25 cellular contexts compared by ENCODE assay signal in the genomic region with DNA sequence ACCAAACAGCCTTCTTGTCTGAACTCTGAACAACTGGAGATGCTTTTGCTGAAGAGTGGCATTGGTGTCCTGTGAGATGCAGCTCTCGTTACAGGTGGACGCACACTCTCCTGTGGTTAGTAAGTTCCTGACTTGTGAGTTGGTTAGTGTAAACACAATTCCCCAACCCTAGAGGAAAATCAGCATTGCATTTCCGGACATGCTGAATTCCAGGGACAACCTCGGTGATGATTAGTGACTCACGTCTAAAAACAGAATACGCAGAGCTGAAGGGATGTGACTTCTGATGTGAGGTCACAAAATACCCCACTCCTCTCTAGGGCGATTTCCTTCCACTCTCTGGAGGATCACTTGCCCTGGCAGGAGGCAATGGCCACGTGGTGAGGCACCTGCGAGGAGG. TPM values are rescaled to one million over a fixed set of nuclear protein-coding genes. Genes with fewer than 3 reads are reported as not detected.
DNase-seq lines count a peak whose midpoint lies in the region; ATAC-seq, FAIRE-seq and TF ChIP-seq lines count a peak whose summit lies in the region.
"Had no signal": no experiment of that assay in that cellular context is flagged by ENCODE, and none has a peak within 500 bp of the region (broad histone marks: within the 10 kb centered on the region; RNA-seq: fewer than 3 reads in every experiment).

No MANE protein-coding gene starts in this region.

- peaks cover 3% of the 10 kb centered on the region; the same call in 1 of the 2 replicates for H3K9me3 ChIP-seq in Panc1 (ENCODE audit: control insufficient read depth, insufficient read depth, low read depth, low read length)
- H3K9me3 ChIP-seq in effector memory CD4-positive, alpha-beta T cell (ENCODE audit: control insufficient read depth, low read length), result no peaks in the 10 kb centered on the region
- H3K9me3 ChIP-seq: mucosa of descending colon, ovary, thoracic aorta had no signal

- intact Hi-C loops in Panc1 (cut with micrococcal nuclease; ENCODE audit: unreplicated experiment), result loop anchor here (10.0 kb wide), 1 partner anchor 48 kb away; no protein-coding TSS in a partner anchor

- BruUV-seq in Panc1 (replicated peaks; lab: Mats Ljungman, UMichigan), result no TSS peak

- no peaks in the 10 kb centered on the region for H3K36me3 ChIP-seq in Panc1 (ENCODE audit: control insufficient read depth, insufficient read depth, low read length)
- H3K36me3 ChIP-seq in effector memory CD4-positive, alpha-beta T cell (ENCODE audit: control insufficient read depth, insufficient read depth, low read length), result no peaks in the 10 kb centered on the region
- H3K36me3 ChIP-seq: ovary, thoracic aorta had no signal

- no peaks in the 10 kb centered on the region for H3K27me3 ChIP-seq in Panc1 (ENCODE audit: control insufficient read depth, insufficient read depth, low read length)
- H3K27me3 ChIP-seq in effector memory CD4-positive, alpha-beta T cell (replicated peaks; ENCODE audit: control insufficient read depth, insufficient read depth, low read length, poor library complexity, severe bottlenecking), result peaks cover 5% of the 10 kb centered on the region
- H3K27me3 ChIP-seq: ovary had no signal

- peak overlapping the region; percentile 68 for H3K27ac ChIP-seq in Panc1 (ENCODE audit: low read length)
- H3K27ac ChIP-seq in effector memory CD4-positive, alpha-beta T cell (ENCODE audit: insufficient read depth, low read length, poor library complexity, severe bottlenecking), result no peak overlapping the region
- H3K27ac ChIP-seq: ovary, thoracic aorta had no signal

- DNase-seq in H54 (ENCODE audit: insufficient read length, low spot score), result peak; percentile 61
- DNase-seq in Panc1 (ENCODE audit: low read depth, low spot score), result no peak
- DNase-seq in epithelial cell of esophagus (ENCODE audit: low read depth), result peak; percentile 63
- DNase-seq in renal cortical epithelial cell (ENCODE audit: low read depth), result peak; percentile 79
- no peak for DNase-seq in effector memory CD4-positive, alpha-beta T cell
- DNase-seq in NOMO-1 (lab: John Stamatoyannopoulos, UW; ENCODE audit: unreplicated experiment in 2 of 2), result no peak
- DNase-seq: activated B cell treated with CpG ODN at 0.5 μM for 24 hours; activated CD4-positive, alpha-beta memory T cell treated with anti-CD3 and anti-CD28 coated beads, Interleukin-2, amount 10 ng/mL, durations not matched to agents 7 days and 5 days; activated effector memory CD4-positive, alpha-beta T cell treated with anti-CD3 and anti-CD28 coated beads, Interleukin-2, amount 50 U/mL, for 16 hours; activated naive CD8-positive, alpha-beta T cell treated with anti-CD3 and anti-CD28 coated beads, Interleukin-2, amount 50 U/mL, for 24 hours; CD4-positive, CD25-positive, alpha-beta regulatory T cell; cerebellar nuclear complex; hippocampal formation; KBM-7; mucosa of descending colon; NCI-H1436 treated with DMSO at 0.1 percent for 48 hours; NCI-H510A; ovary; stimulated activated CD4-positive, alpha-beta T cell treated with anti-CD3 and anti-CD28 coated beads, Interleukin-4, amount 100 ng/mL, for 1 hour; stimulated activated naive B cell treated with anti-CD40 and anti-IgM and Interleukin-4, amounts not matched to agents 10 μg/mL and 1 μg/mL and 100 μg/mL, for 72 hours had no signal

- in situ Hi-C loops in Panc1 (cut with HindIII; ENCODE audit: low pct_unique_long_range_greater_than_20kb, low sequenced_read_pairs), result no loop called here

- TF ChIP-seq CTCF in Panc1 (IDR thresholded peaks at IDR 0.05) (no peak), epithelial cell of esophagus (IDR thresholded peaks at IDR 0.05; ENCODE audit: insufficient read depth, low read depth, low read length, missing control alignments) (no peak)

- ATAC-seq in Panc1 (peak; percentile 71), HG03175 (IDR thresholded peaks at IDR 0.05; ENCODE audit: unreplicated experiment) (no peak)
- ATAC-seq: activated naive CD8-positive, alpha-beta T cell treated with anti-CD3 and anti-CD28 coated beads, Interleukin-2, amount 50 U/mL, for 24 hours; mucosa of descending colon; stimulated activated naive B cell treated with anti-CD40 and anti-IgM and Interleukin-4, amounts not matched to agents 10 μg/mL and 1 μg/mL and 100 μg/mL, for 72 hours had no signal

- peaks cover 14% of the 10 kb centered on the region for H3K4me1 ChIP-seq in Panc1 (ENCODE audit: control insufficient read depth, insufficient read depth, low read length)
- H3K4me1 ChIP-seq in effector memory CD4-positive, alpha-beta T cell (ENCODE audit: control insufficient read depth, insufficient read depth, low read length, poor library complexity, severe bottlenecking), result no peaks in the 10 kb centered on the region

- H3K4me3 ChIP-seq in Panc1 (ENCODE audit: low read depth in 2 of 2, low read length in 2 of 2) (no peak overlapping the region; a peak in 1 of 4 replicates), epithelial cell of esophagus (ENCODE audit: low read length) (no peak overlapping the region)
- H3K4me3 ChIP-seq in effector memory CD4-positive, alpha-beta T cell (ENCODE audit: insufficient read depth, low read depth, low read length, poor library complexity, severe bottlenecking), result no peak overlapping the region
- H3K4me3 ChIP-seq: mucosa of descending colon, ovary, thoracic aorta had no signal

- POLR2A ChIA-PET in Panc1 (lab: Charles Lee), result no interaction called here

- CTCF ChIA-PET in Panc1 (lab: Charles Lee), result no interaction called here

- no peak for TF ChIP-seq POLR2A in H54 (IDR thresholded peaks at IDR 0.05; ENCODE audit: low read depth, low read length)

- no peak for FAIRE-seq in H54 (lab: Jason Lieb, UNC)
- FAIRE-seq: G401.6 had no signal

RNA-seq across cellular contexts. Expression of a gene that starts 5.0 kb away (rescaled TPM):
- total RNA-seq in Panc1 (2021; ENCODE audit: unreplicated experiment) (not detected), renal cortical epithelial cell (not detected in 2 replicates)
- not detected for polyA plus RNA-seq in Panc1 (2012; ENCODE audit: insufficient read length)
- total RNA-seq: activated B cell treated with CpG ODN at 0.5 μM for 24 hours; activated CD4-positive, alpha-beta memory T cell treated with anti-CD3 and anti-CD28 coated beads, Interleukin-2, amount 10 ng/mL, durations not matched to agents 7 days and 5 days; CD4-positive, CD25-positive, alpha-beta regulatory T cell; lower leg skin; mucosa of descending colon; thoracic aorta had no signal
- polyA plus RNA-seq: CD4-positive, CD25-positive, alpha-beta regulatory T cell; esophagus; ovary had no signal

RNA-seq across cellular contexts. Expression of a gene that starts 21.4 kb away (rescaled TPM):
- total RNA-seq in Panc1 (2021; ENCODE audit: unreplicated experiment) (not detected), renal cortical epithelial cell (not detected in 2 replicates)
- not detected for polyA plus RNA-seq in Panc1 (2012; ENCODE audit: insufficient read length)
- total RNA-seq: activated B cell treated with CpG ODN at 0.5 μM for 24 hours; activated CD4-positive, alpha-beta memory T cell treated with anti-CD3 and anti-CD28 coated beads, Interleukin-2, amount 10 ng/mL, durations not matched to agents 7 days and 5 days; CD4-positive, CD25-positive, alpha-beta regulatory T cell; lower leg skin; mucosa of descending colon; ovary; thoracic aorta had no signal
- polyA plus RNA-seq: CD4-positive, CD25-positive, alpha-beta regulatory T cell; esophagus; ovary had no signal

RNA-seq across cellular contexts. Expression of a gene that starts 52.6 kb away (rescaled TPM):
- total RNA-seq in Panc1 (2021; ENCODE audit: unreplicated experiment) (25.8 TPM), renal cortical epithelial cell (2.8 and 12.7 TPM in 2 replicates)
- polyA plus RNA-seq in Panc1 (2012; ENCODE audit: insufficient read length), result 21.3 TPM

Comparison
In these comparisons a context has a peak if more than half of its experiments do, and no peak if none do; other contexts are left out.
1. DNase-seq: peak in H54 (single experiment), epithelial cell of esophagus (single experiment) and renal cortical epithelial cell (single experiment); none in Panc1 (single experiment), effector memory CD4-positive, alpha-beta T cell (0 of 3) and NOMO-1 (0 of 2).